Comparison of ENCODE assay signal across 24 cellular contexts in the genomic region with DNA sequence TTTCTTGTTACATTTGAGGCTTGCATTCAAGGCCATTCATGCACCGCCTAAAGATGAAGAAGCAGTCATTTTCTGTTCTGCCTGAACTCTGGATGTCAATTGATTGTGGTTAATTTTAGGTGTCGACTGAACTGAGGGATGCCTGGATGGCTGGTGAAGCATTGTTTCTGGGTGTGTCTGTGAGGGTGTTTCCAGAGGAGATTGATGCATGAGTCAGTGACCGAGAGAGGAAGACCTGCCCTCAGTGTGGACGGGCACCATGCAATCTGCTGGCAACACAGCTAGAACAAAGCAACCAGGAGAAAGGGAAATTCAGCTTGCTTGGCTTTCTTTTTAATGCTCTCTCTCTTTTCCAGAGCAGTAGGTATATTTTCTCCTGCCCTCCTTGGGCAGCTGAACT.
DNase-seq lines count a peak whose midpoint lies in the region; ATAC-seq, FAIRE-seq and TF ChIP-seq lines count a peak whose summit lies in the region.
"Had no signal": no experiment of that assay in that cellular context is flagged by ENCODE, and none has a peak within 500 bp of the region (broad histone marks: within the 10 kb centered on the region; RNA-seq: fewer than 3 reads in every experiment).

No MANE protein-coding gene starts in this region.

- H3K79me2 ChIP-seq in endothelial cell of umbilical vein (ENCODE audit: control insufficient read depth, insufficient read depth, low read length), result no peaks in the 10 kb centered on the region

- intact Hi-C loops in endothelial cell of umbilical vein (cut with micrococcal nuclease), result no loop called here
- intact Hi-C loops in mucosa of descending colon (cut with DNase I, micrococcal nuclease), result no loop called here
- intact Hi-C loops in sciatic nerve (cut with DNase I), result no loop called here
- intact Hi-C loops in lower lobe of right lung (cut with DNase I), result no loop called here

- DNase-seq in HT1080 (ENCODE audit: low read depth) (peak; percentile 77), RWPE1 (ENCODE audit: low spot score) (no peak), endothelial cell of umbilical vein (ENCODE audit: low read depth, low spot score) (peak; percentile 22), mucosa of descending colon (no peak), sciatic nerve (ENCODE audit: low spot score) (no peak), lower lobe of right lung (no peak), AML-193 (lab: John Stamatoyannopoulos, UW) (no peak)
- DNase-seq in activated effector memory CD4-positive, alpha-beta T cell treated with Interleukin-2 at 50 U/mL for 16 hours, result no peak
- DNase-seq: activated CD4-positive, alpha-beta T cell treated with anti-CD3 and anti-CD28 coated beads for 48 hours; activated T-cell treated with anti-CD3 and anti-CD28 coated beads, Interleukin-2, amount 50 U/mL, for 24 hours; effector memory CD8-positive, alpha-beta T cell; KG1; left cardiac atrium; NCI-H1048; NCI-H187 treated with DMSO at 0.1 percent for 48 hours; NCI-H526 treated with DMSO at 0.1 percent for 48 hours; ovary; spleen; stimulated activated CD4-positive, alpha-beta T cell treated with anti-CD3 and anti-CD28 coated beads, Interleukin-2, amount 100 ng/mL, for 48 hours; stimulated activated naive B cell treated with anti-CD40 and anti-IgM and Interleukin-4, amounts not matched to agents 10 μg/mL and 1 μg/mL and 100 μg/mL, for 72 hours had no signal

- no peak overlapping the region for H2AFZ ChIP-seq in endothelial cell of umbilical vein (ENCODE audit: low read depth, low read length)

- H3K27ac ChIP-seq in RWPE1 (peak overlapping the region; percentile 51), endothelial cell of umbilical vein (ENCODE audit: insufficient read depth, low read depth, low read length) (no peak overlapping the region), lower lobe of right lung (no peak overlapping the region)
- H3K27ac ChIP-seq: C4-2B, ovary, SK-N-MC, spleen, VCaP had no signal

- no peak for TF ChIP-seq CTCF in RWPE1 (conservative IDR thresholded peaks at IDR 0.05; ENCODE audit: low read depth)
- no peak for TF ChIP-seq CTCF in endothelial cell of umbilical vein (IDR thresholded peaks at IDR 0.05; ENCODE audit: extremely low read depth in 1 of 2, insufficient read depth in 1 of 2, low read depth in 1 of 2, low read length in 2 of 2)
- TF ChIP-seq CTCF in mucosa of descending colon (IDR thresholded peaks at IDR 0.05), result no peak
- TF ChIP-seq CTCF in lower lobe of right lung (IDR thresholded peaks at IDR 0.05), result no peak

- no peak overlapping the region for H3K9ac ChIP-seq in endothelial cell of umbilical vein (replicated peaks; ENCODE audit: extremely low read depth, insufficient read depth, low read length)

- H3K4me2 ChIP-seq in endothelial cell of umbilical vein (ENCODE audit: insufficient read depth, low read length), result no peak overlapping the region

- H3K27me3 ChIP-seq in endothelial cell of umbilical vein (ENCODE audit: control insufficient read depth in 2 of 2, insufficient read depth in 2 of 2, low read length in 2 of 2) (no peaks in the 10 kb centered on the region), lower lobe of right lung (ENCODE audit: low read depth) (no peaks in the 10 kb centered on the region)
- H3K27me3 ChIP-seq: ovary, spleen had no signal

- dilution Hi-C loops in endothelial cell of umbilical vein (cut with MboI; ENCODE audit: extremely low pct_ligation_motif_present, low sequenced_read_pairs), result no loop called here

- peak; percentile 81 for FAIRE-seq in endothelial cell of umbilical vein (lab: Jason Lieb, UNC)
- FAIRE-seq: colon had no signal

- no TSS peak for BruUV-seq in endothelial cell of umbilical vein (replicated peaks; lab: Mats Ljungman, UMichigan)

- CTCF ChIA-PET in RWPE1 (lab: Yijun Ruan, JAX) (interaction anchor here (0.6 kb wide), 1 partner anchor 8 kb away, joined by 3 read pairs; no protein-coding TSS in a partner anchor), endothelial cell of umbilical vein (lab: Charles Lee) (interaction anchor here (1.0 kb wide), 2 partner anchors 35 to 89 kb away, joined by 3 to 4 read pairs; no protein-coding TSS in a partner anchor)

- no peak for TF ChIP-seq POLR2A in endothelial cell of umbilical vein (IDR thresholded peaks at IDR 0.05; ENCODE audit: low read depth, low read length)

- H3K9me3 ChIP-seq in endothelial cell of umbilical vein (replicated peaks; ENCODE audit: control insufficient read depth, insufficient read depth, low read length) (no peaks in the 10 kb centered on the region), mucosa of descending colon (no peaks in the 10 kb centered on the region), lower lobe of right lung (no peaks in the 10 kb centered on the region)
- H3K9me3 ChIP-seq: ovary had no signal

- H3K36me3 ChIP-seq in endothelial cell of umbilical vein (ENCODE audit: control insufficient read depth in 2 of 2, extremely low read depth in 1 of 2, insufficient read depth in 2 of 2, low read length in 2 of 2) (no peaks in the 10 kb centered on the region), mucosa of descending colon (ENCODE audit: low read depth) (no peaks in the 10 kb centered on the region), lower lobe of right lung (no peaks in the 10 kb centered on the region)
- H3K36me3 ChIP-seq: ovary, spleen had no signal

- no peak overlapping the region for H3K4me3 ChIP-seq in endothelial cell of umbilical vein (replicated peaks in 1 of 3; ENCODE audit: insufficient read depth in 1 of 3, low read depth in 1 of 3, low read length in 3 of 3)
- H3K4me3 ChIP-seq in mucosa of descending colon, result no peak overlapping the region
- no peak overlapping the region for H3K4me3 ChIP-seq in lower lobe of right lung
- H3K4me3 ChIP-seq: ovary, SK-N-MC, spleen had no signal

- H4K20me1 ChIP-seq in endothelial cell of umbilical vein (replicated peaks; ENCODE audit: control insufficient read depth, extremely low read depth, insufficient read depth, low read length), result no peaks in the 10 kb centered on the region

- POLR2A ChIA-PET in RWPE1 (lab: Yijun Ruan, JAX; ENCODE audit: low non-redundant PET) (interaction anchor here (0.6 kb wide), 1 partner anchor 17 kb away, joined by 5 read pairs; no protein-coding TSS in a partner anchor), endothelial cell of umbilical vein (lab: Charles Lee) (no interaction called here)

- H3K9me1 ChIP-seq in endothelial cell of umbilical vein (replicated peaks; ENCODE audit: control insufficient read depth, extremely low read depth, insufficient read depth, low read length), result no peaks in the 10 kb centered on the region

- ATAC-seq in mucosa of descending colon (peak; percentile 40), sciatic nerve (no peak), lower lobe of right lung (no peak)
- ATAC-seq: effector memory CD8-positive, alpha-beta T cell had no signal

- H3K4me1 ChIP-seq in endothelial cell of umbilical vein (ENCODE audit: control insufficient read depth, extremely low read depth, insufficient read depth, low read length) (no peaks in the 10 kb centered on the region), mucosa of descending colon (ENCODE audit: low read depth) (no peaks in the 10 kb centered on the region), lower lobe of right lung (no peaks in the 10 kb centered on the region)
- H3K4me1 ChIP-seq: spleen had no signal

TF ChIP-seq in endothelial cell of umbilical vein, 7 proteins besides CTCF, POLR2A, EP300 and RAD21:
- TF ChIP-seq MYC (IDR thresholded peaks at IDR 0.05; ENCODE audit: low read depth, low read length), result no peak
- TF ChIP-seq EZH2 (IDR thresholded peaks at IDR 0.05; ENCODE audit: borderline replicate concordance, low read depth, low read length, severe bottlenecking), result no peak
- TF ChIP-seq JUN (IDR thresholded peaks at IDR 0.05; ENCODE audit: borderline replicate concordance, insufficient read depth, insufficient read length, low read depth), result no peak
- no peak for TF ChIP-seq POLR2AphosphoS5 (IDR thresholded peaks at IDR 0.05; ENCODE audit: insufficient read depth, low read depth, low read length)
- no peak for TF ChIP-seq GATA2 (IDR thresholded peaks at IDR 0.05; ENCODE audit: insufficient read depth, insufficient read length, low read depth, low read length)
- TF ChIP-seq, protein P1, sequence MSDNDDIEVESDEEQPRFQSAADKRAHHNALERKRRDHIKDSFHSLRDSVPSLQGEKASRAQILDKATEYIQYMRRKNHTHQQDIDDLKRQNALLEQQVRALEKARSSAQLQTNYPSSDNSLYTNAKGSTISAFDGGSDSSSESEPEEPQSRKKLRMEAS (IDR thresholded peaks at IDR 0.05; ENCODE audit: insufficient read depth, insufficient read length), result no peak
- TF ChIP-seq FOS (IDR thresholded peaks at IDR 0.05; ENCODE audit: borderline replicate concordance, insufficient read depth, low read length), result no peak

Comparison
In these comparisons a context has a peak if more than half of its experiments do, and no peak if none do; other contexts are left out.
1. DNase-seq: peak in HT1080 (single experiment) and endothelial cell of umbilical vein (single experiment); none in RWPE1 (single experiment), mucosa of descending colon (0 of 3), sciatic nerve (single experiment), lower lobe of right lung (single experiment), activated effector memory CD4-positive, alpha-beta T cell treated with Interleukin-2 at 50 U/mL for 16 hours (single experiment) and AML-193 (0 of 2).